Comparison of ENCODE assay signal across 12 cellular contexts in the genomic region with DNA sequence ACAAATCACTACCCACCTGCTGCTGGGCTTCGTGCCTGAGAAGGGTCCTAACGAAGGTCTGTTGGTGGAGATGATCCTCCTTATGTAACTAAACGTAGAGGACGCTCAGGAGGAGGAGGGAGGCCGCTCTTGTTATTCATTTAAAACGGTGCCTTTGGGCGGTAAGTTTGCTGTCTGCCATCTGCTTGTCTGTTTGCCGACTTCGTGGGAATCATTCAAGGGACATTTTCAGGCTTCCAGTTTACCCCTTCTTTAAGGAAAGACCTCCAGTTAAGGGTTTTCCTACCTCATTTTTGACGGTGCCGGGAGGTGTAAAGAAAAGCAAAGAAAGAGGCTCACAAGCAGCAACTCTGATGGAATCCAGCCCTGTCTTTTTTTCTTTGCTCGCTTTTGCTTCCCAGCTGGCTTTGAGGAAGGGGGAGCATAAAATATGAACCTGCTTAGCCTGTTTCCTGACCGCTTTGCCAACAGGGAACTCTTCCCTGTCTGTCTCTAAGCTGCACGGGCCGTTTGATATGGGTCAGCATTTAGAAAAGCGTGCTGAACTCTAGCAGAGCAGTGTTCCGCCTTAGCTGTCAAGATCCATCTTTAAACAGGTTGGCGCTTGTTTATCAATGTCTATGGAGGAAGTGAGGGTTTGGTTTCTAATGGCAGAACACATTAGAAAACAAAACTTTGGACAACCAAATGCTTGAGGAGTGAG. TPM values are rescaled to one million over a fixed set of nuclear protein-coding genes. Genes with fewer than 3 reads are reported as not detected.
DNase-seq lines count a peak whose midpoint lies in the region; ATAC-seq and TF ChIP-seq lines count a peak whose summit lies in the region.
"Had no signal": no experiment of that assay in that cellular context is flagged by ENCODE, and none has a peak within 500 bp of the region (broad histone marks: within the 10 kb centered on the region; RNA-seq: fewer than 3 reads in every experiment).

No MANE protein-coding gene starts in this region.

- intact Hi-C loops in activated T-helper 1 cell treated with anti-CD3 and anti-CD28 coated beads, Interleukin-12 subunit alpha, Interleukin-12 subunit beta, Interleukin-2, Interleukin-4 antibody, amounts not matched to agents 30 ng/mL and 10 ng/mL and 1 ng/mL, durations not matched to agents 14 hours and 24 hours and 36 hours (cut with micrococcal nuclease): no loop called here
- intact Hi-C loops in lower lobe of right lung (cut with DNase I): no loop called here

- peak overlapping the region; percentile 50 for H3K4me3 Mint-ChIP-seq in activated naive CD4-positive, alpha-beta T cell treated with anti-CD3 and anti-CD28 coated beads, Interleukin-2, amount 10 ng/mL, durations not matched to agents 7 days and 5 days
- H3K4me3 Mint-ChIP-seq in activated T-helper 1 cell treated with anti-CD3 and anti-CD28 coated beads, Interleukin-12 subunit alpha, Interleukin-12 subunit beta, Interleukin-2, Interleukin-4 antibody, amounts not matched to agents 30 ng/mL and 10 ng/mL and 1 ng/mL, durations not matched to agents 14 hours and 24 hours and 36 hours: peak overlapping the region; percentile 37

- peaks cover 62% of the 10 kb centered on the region for H3K36me3 Mint-ChIP-seq in activated naive CD4-positive, alpha-beta T cell treated with anti-CD3 and anti-CD28 coated beads, Interleukin-2, amount 10 ng/mL, durations not matched to agents 7 days and 5 days
- H3K36me3 Mint-ChIP-seq in activated T-helper 1 cell treated with anti-CD3 and anti-CD28 coated beads, Interleukin-12 subunit alpha, Interleukin-12 subunit beta, Interleukin-2, Interleukin-4 antibody, amounts not matched to agents 30 ng/mL and 10 ng/mL and 1 ng/mL, durations not matched to agents 14 hours and 24 hours and 36 hours (ENCODE audit: low read depth): peaks cover 66% of the 10 kb centered on the region

- H3K27me3 ChIP-seq in lower lobe of right lung (ENCODE audit: low read depth): no peaks in the 10 kb centered on the region
- no peaks in the 10 kb centered on the region for H3K27me3 ChIP-seq in upper lobe of left lung
- H3K27me3 ChIP-seq: BE2C had no signal

- WGBS in upper lobe of left lung, 2 donors: 33 to 43% methylated on average over 18 of the region's 18 CpGs

- H3K36me3 ChIP-seq in lower lobe of right lung (peaks cover 4% of the 10 kb centered on the region), upper lobe of left lung (no peaks in the 10 kb centered on the region)
- H3K36me3 ChIP-seq: BE2C had no signal

- no peaks in the 10 kb centered on the region for H3K9me3 Mint-ChIP-seq in activated naive CD4-positive, alpha-beta T cell treated with anti-CD3 and anti-CD28 coated beads, Interleukin-2, amount 10 ng/mL, durations not matched to agents 7 days and 5 days
- H3K9me3 Mint-ChIP-seq in activated T-helper 1 cell treated with anti-CD3 and anti-CD28 coated beads, Interleukin-12 subunit alpha, Interleukin-12 subunit beta, Interleukin-2, Interleukin-4 antibody, amounts not matched to agents 30 ng/mL and 10 ng/mL and 1 ng/mL, durations not matched to agents 14 hours and 24 hours and 36 hours: no peaks in the 10 kb centered on the region

- H3K27ac ChIP-seq in lower lobe of right lung (peak overlapping the region; percentile 61), upper lobe of left lung (peak overlapping the region; percentile 45 to 73 (median 60))

- H3K27me3 Mint-ChIP-seq in activated naive CD4-positive, alpha-beta T cell treated with anti-CD3 and anti-CD28 coated beads, Interleukin-2, amount 10 ng/mL, durations not matched to agents 7 days and 5 days: no peaks in the 10 kb centered on the region
- no peaks in the 10 kb centered on the region for H3K27me3 Mint-ChIP-seq in activated T-helper 1 cell treated with anti-CD3 and anti-CD28 coated beads, Interleukin-12 subunit alpha, Interleukin-12 subunit beta, Interleukin-2, Interleukin-4 antibody, amounts not matched to agents 30 ng/mL and 10 ng/mL and 1 ng/mL, durations not matched to agents 14 hours and 24 hours and 36 hours (ENCODE audit: insufficient read depth)

- ATAC-seq in lower lobe of right lung (no peak), upper lobe of left lung (ENCODE audit: low FRiP score in 2 of 2) (peak in 1 of 2 donors; percentile 29)

- no peak for DNase-seq in activated naive CD4-positive, alpha-beta T cell treated with anti-CD3 and anti-CD28 coated beads, Interleukin-2, amount 10 ng/mL, durations not matched to agents 7 days and 5 days
- DNase-seq in activated naive CD4-positive, alpha-beta T cell treated with anti-CD3 and anti-CD28 coated beads, Interleukin-2, amount 50 U/mL, for 16 hours: no peak
- no peak for DNase-seq in activated T-helper 1 cell treated with anti-CD3 and anti-CD28 coated beads, Interleukin-12 subunit alpha, Interleukin-12 subunit beta, Interleukin-2, Interleukin-4 antibody, amounts not matched to agents 30 ng/mL and 10 ng/mL and 1 ng/mL, durations not matched to agents 14 hours and 24 hours and 36 hours (ENCODE audit: low spot score)
- DNase-seq in lower lobe of right lung: no peak
- peak in 1 of 2 donors; percentile 61 for DNase-seq in upper lobe of left lung
- no peak for DNase-seq in activated CD4-positive, alpha-beta T cell treated with anti-CD3 and anti-CD28 coated beads, Interleukin-2, amount 50 U/mL, for 48 hours
- DNase-seq in HCEC 1CT: no peak
- no peak for DNase-seq in putamen (ENCODE audit: low spot score)
- DNase-seq: activated CD4-positive, CD25-positive, alpha-beta regulatory T cell; BE2C; kidney; NCI-H446 treated with DMSO at 0.1 percent for 48 hours had no signal

- peak in 1 of 4 donors; percentile 37 for TF ChIP-seq POLR2A in upper lobe of left lung (IDR thresholded peaks at IDR 0.05)

- H3K4me1 Mint-ChIP-seq in activated naive CD4-positive, alpha-beta T cell treated with anti-CD3 and anti-CD28 coated beads, Interleukin-2, amount 10 ng/mL, durations not matched to agents 7 days and 5 days: peaks cover 49% of the 10 kb centered on the region
- peaks cover 30% of the 10 kb centered on the region for H3K4me1 Mint-ChIP-seq in activated T-helper 1 cell treated with anti-CD3 and anti-CD28 coated beads, Interleukin-12 subunit alpha, Interleukin-12 subunit beta, Interleukin-2, Interleukin-4 antibody, amounts not matched to agents 30 ng/mL and 10 ng/mL and 1 ng/mL, durations not matched to agents 14 hours and 24 hours and 36 hours (ENCODE audit: low read depth)

- no peak for TF ChIP-seq EP300 in upper lobe of left lung (IDR thresholded peaks at IDR 0.05)

- TF ChIP-seq CTCF in lower lobe of right lung (IDR thresholded peaks at IDR 0.05): no peak
- TF ChIP-seq CTCF in upper lobe of left lung (IDR thresholded peaks at IDR 0.05): no peak

- H3K9me3 ChIP-seq in lower lobe of right lung (no peaks in the 10 kb centered on the region), upper lobe of left lung (no peaks in the 10 kb centered on the region)
- H3K9me3 ChIP-seq: BE2C had no signal

- CTCF ChIA-PET in activated naive CD4-positive, alpha-beta T cell treated with anti-CD3 and anti-CD28 coated beads, Interleukin-2, amount 10 ng/mL, durations not matched to agents 7 days and 5 days (lab: Charles Lee): interaction anchor here (1.0 to 7.0 kb wide), 4 partner anchors 16 to 449 kb away, joined by 3 to 133 read pairs (median 5); no protein-coding TSS in a partner anchor

- H3K4me1 ChIP-seq in lower lobe of right lung (peaks cover 57% of the 10 kb centered on the region), upper lobe of left lung (peaks cover 18 to 51% (median 46%) of the 10 kb centered on the region in 4 donors)
- H3K4me1 ChIP-seq: BE2C had no signal

- peak overlapping the region; percentile 82 for H3K27ac Mint-ChIP-seq in activated naive CD4-positive, alpha-beta T cell treated with anti-CD3 and anti-CD28 coated beads, Interleukin-2, amount 10 ng/mL, durations not matched to agents 7 days and 5 days
- H3K27ac Mint-ChIP-seq in activated T-helper 1 cell treated with anti-CD3 and anti-CD28 coated beads, Interleukin-12 subunit alpha, Interleukin-12 subunit beta, Interleukin-2, Interleukin-4 antibody, amounts not matched to agents 30 ng/mL and 10 ng/mL and 1 ng/mL, durations not matched to agents 14 hours and 24 hours and 36 hours: no peak overlapping the region

- H3K4me3 ChIP-seq in lower lobe of right lung: peak overlapping the region; percentile 31
- H3K4me3 ChIP-seq in upper lobe of left lung: peak overlapping the region in 3 of 4 donors; percentile 13 to 32 (median 16)

RNA-seq across cellular contexts. Expression of gene SYTL3, which starts 13.8 kb away (rescaled TPM):
- 123 and 139 TPM in 2 replicates for total RNA-seq in activated T-helper 1 cell treated with anti-CD3 and anti-CD28 coated beads, Interleukin-12 subunit alpha, Interleukin-12 subunit beta, Interleukin-2, Interleukin-4 antibody, amounts not matched to agents 30 ng/mL and 10 ng/mL and 1 ng/mL, durations not matched to agents 14 hours and 24 hours and 36 hours
- 13.9 TPM for total RNA-seq in lower lobe of right lung
- 10 to 100 TPM; 10.3 to 28.3 (median 20.0) TPM for total RNA-seq in upper lobe of left lung

RNA-seq across cellular contexts. Expression of gene DYNLT1, which starts 19.1 kb away (rescaled TPM):
- 103 and 105 TPM in 2 replicates for total RNA-seq in activated T-helper 1 cell treated with anti-CD3 and anti-CD28 coated beads, Interleukin-12 subunit alpha, Interleukin-12 subunit beta, Interleukin-2, Interleukin-4 antibody, amounts not matched to agents 30 ng/mL and 10 ng/mL and 1 ng/mL, durations not matched to agents 14 hours and 24 hours and 36 hours
- total RNA-seq in lower lobe of right lung (101 TPM), upper lobe of left lung (100 to 1,000 TPM in 3 of 6 donors, 10 to 100 TPM in 3; 49.2 to 119 (median 100) TPM)
